14 cellular contexts compared by ENCODE assay signal in genomic region chr10:14563359-14563758, GRCh38.
DNase-seq lines count a peak whose midpoint lies in the region; ATAC-seq and TF ChIP-seq lines count a peak whose summit lies in the region.
"Had no signal": no experiment of that assay in that cellular context is flagged by ENCODE, and none has a peak within 500 bp of the region (broad histone marks: within the 10 kb centered on the region; RNA-seq: fewer than 3 reads in every experiment).

No MANE protein-coding gene starts in this region.

- no peaks in the 10 kb centered on the region for H4K20me1 ChIP-seq in hepatocyte (ENCODE audit: insufficient read depth, poor library complexity, severe bottlenecking)

- H3K9me3 ChIP-seq in T-helper 17 cell (ENCODE audit: control insufficient read depth, low read length, poor library complexity, severe bottlenecking) (no peaks in the 10 kb centered on the region), hepatocyte (ENCODE audit: low read depth) (no peaks in the 10 kb centered on the region), transverse colon (no peaks in the 10 kb centered on the region), BE2C (no peaks in the 10 kb centered on the region)
- H3K9me3 ChIP-seq: sigmoid colon had no signal

- H3K36me3 Mint-ChIP-seq in activated naive CD4-positive, alpha-beta T cell treated with anti-CD3 and anti-CD28 coated beads, Interleukin-2, amount 10 ng/mL, durations not matched to agents 7 days and 5 days: peaks cover 56% of the 10 kb centered on the region
- peaks cover 17% of the 10 kb centered on the region for H3K36me3 Mint-ChIP-seq in T-helper 17 cell (ENCODE audit: low read depth)

- DNase-seq in activated naive CD4-positive, alpha-beta T cell treated with anti-CD3 and anti-CD28 coated beads, Interleukin-2, amount 10 ng/mL, durations not matched to agents 7 days and 5 days: no peak
- DNase-seq in activated naive CD4-positive, alpha-beta T cell (lab: John Stamatoyannopoulos, UW): no peak
- DNase-seq in T-helper 17 cell: no peak
- no peak for DNase-seq in hepatocyte (ENCODE audit: low spot score)
- no peak for DNase-seq in transverse colon
- DNase-seq in BE2C: no peak
- DNase-seq: activated effector memory CD4-positive, alpha-beta T cell treated with anti-CD3 and anti-CD28 coated beads, Interleukin-2, amount 50 U/mL, for 16 hours; effector CD8-positive, alpha-beta T cell; NCI-H510A; nucleus accumbens; sigmoid colon; stimulated activated CD4-positive, alpha-beta T cell treated with anti-CD3 and anti-CD28 coated beads, Interleukin-4, amount 100 ng/mL, for 4 hours had no signal

- no peaks in the 10 kb centered on the region for H3K27me3 ChIP-seq in hepatocyte
- no peaks in the 10 kb centered on the region for H3K27me3 ChIP-seq in transverse colon
- no peaks in the 10 kb centered on the region for H3K27me3 ChIP-seq in BE2C
- H3K27me3 ChIP-seq: sigmoid colon had no signal

- no peak for ATAC-seq in T-helper 17 cell
- no peak for ATAC-seq in GM18505 (IDR thresholded peaks at IDR 0.05; ENCODE audit: unreplicated experiment)
- no peak for ATAC-seq in HG03442 (IDR thresholded peaks at IDR 0.05; ENCODE audit: unreplicated experiment)

- H3K27me3 Mint-ChIP-seq in activated naive CD4-positive, alpha-beta T cell treated with anti-CD3 and anti-CD28 coated beads, Interleukin-2, amount 10 ng/mL, durations not matched to agents 7 days and 5 days: no peaks in the 10 kb centered on the region
- H3K27me3 Mint-ChIP-seq in T-helper 17 cell: no peaks in the 10 kb centered on the region

- no peak overlapping the region for H2AFZ ChIP-seq in hepatocyte

- no peak overlapping the region for H3K4me2 ChIP-seq in hepatocyte

- no peaks in the 10 kb centered on the region for H3K9me2 ChIP-seq in hepatocyte (replicated peaks; ENCODE audit: insufficient read depth)

- no peak for TF ChIP-seq POLR2A in transverse colon (IDR thresholded peaks at IDR 0.05)
- TF ChIP-seq POLR2A in GM18505 (IDR thresholded peaks at IDR 0.05; ENCODE audit: borderline replicate concordance, extremely low read depth, insufficient read depth, insufficient read length): no peak

- WGBS in hepatocyte (ENCODE audit: low lambda C conversion rate, missing lambda C conversion rate): 90% methylated on average over 2 of the region's 2 CpGs
- 71 to 80% methylated on average over 2 of the region's 2 CpGs for WGBS in transverse colon (ENCODE audit: low coverage in 1 of 2), 2 donors

- peaks cover 93% of the 10 kb centered on the region for H3K79me2 ChIP-seq in hepatocyte

- TF ChIP-seq EP300 in transverse colon (IDR thresholded peaks at IDR 0.05; ENCODE audit: low read depth): no peak

- intact Hi-C loops in transverse colon (cut with DNase I; ENCODE audit: low total_unique reads): no loop called here

- H3K9me3 Mint-ChIP-seq in activated naive CD4-positive, alpha-beta T cell treated with anti-CD3 and anti-CD28 coated beads, Interleukin-2, amount 10 ng/mL, durations not matched to agents 7 days and 5 days: peaks cover 11% of the 10 kb centered on the region

- H3K4me3 ChIP-seq in hepatocyte: no peak overlapping the region
- no peak overlapping the region for H3K4me3 ChIP-seq in transverse colon
- no peak overlapping the region for H3K4me3 ChIP-seq in BE2C (ENCODE audit: low read depth, low read length)
- H3K4me3 ChIP-seq: sigmoid colon had no signal

- peak overlapping the region; percentile 69 for H3K4me3 Mint-ChIP-seq in activated naive CD4-positive, alpha-beta T cell treated with anti-CD3 and anti-CD28 coated beads, Interleukin-2, amount 10 ng/mL, durations not matched to agents 7 days and 5 days
- H3K4me3 Mint-ChIP-seq in T-helper 17 cell: peak overlapping the region; percentile 85

- no peaks in the 10 kb centered on the region for H3K36me3 ChIP-seq in hepatocyte (replicated peaks; ENCODE audit: insufficient read depth, low read depth)
- H3K36me3 ChIP-seq in transverse colon: no peaks in the 10 kb centered on the region
- H3K36me3 ChIP-seq in BE2C: peaks cover 11% of the 10 kb centered on the region

- CTCF ChIA-PET in activated naive CD4-positive, alpha-beta T cell treated with anti-CD3 and anti-CD28 coated beads, Interleukin-2, amount 10 ng/mL, durations not matched to agents 7 days and 5 days (lab: Charles Lee): interaction anchor here (1.1 to 4.1 kb wide), 3 partner anchors 15 to 260 kb away, joined by 3 to 18 read pairs (median 6); no protein-coding TSS in a partner anchor

- H3K4me1 Mint-ChIP-seq in activated naive CD4-positive, alpha-beta T cell treated with anti-CD3 and anti-CD28 coated beads, Interleukin-2, amount 10 ng/mL, durations not matched to agents 7 days and 5 days: peaks cover 91% of the 10 kb centered on the region
- H3K4me1 Mint-ChIP-seq in T-helper 17 cell: peaks cover 78% of the 10 kb centered on the region

- H3K27ac Mint-ChIP-seq in activated naive CD4-positive, alpha-beta T cell treated with anti-CD3 and anti-CD28 coated beads, Interleukin-2, amount 10 ng/mL, durations not matched to agents 7 days and 5 days: peak overlapping the region; percentile 97
- peak overlapping the region; percentile 99 for H3K27ac Mint-ChIP-seq in T-helper 17 cell

- TF ChIP-seq CTCF in hepatocyte (IDR thresholded peaks at IDR 0.05; ENCODE audit: poor library complexity) (no peak), transverse colon (IDR thresholded peaks at IDR 0.05) (no peak), BE2C (IDR thresholded peaks at IDR 0.05; ENCODE audit: low read depth, low read length) (no peak)

- peaks cover 9% of the 10 kb centered on the region for H3K4me1 ChIP-seq in hepatocyte (ENCODE audit: insufficient read depth)
- peaks cover 0 to 38% (median 7%) of the 10 kb centered on the region in 4 donors for H3K4me1 ChIP-seq in transverse colon
- no peaks in the 10 kb centered on the region for H3K4me1 ChIP-seq in BE2C
- H3K4me1 ChIP-seq: sigmoid colon had no signal

- H3K27ac ChIP-seq in hepatocyte: peak overlapping the region; percentile 1
- H3K27ac ChIP-seq in transverse colon: peak overlapping the region; percentile 4 to 32 (median 26)
- H3K27ac ChIP-seq: sigmoid colon had no signal

- in situ Hi-C loops in transverse colon (cut with MboI; ENCODE audit: low pct_ligation_motif_present in 1 of 4, low pct_unique_long_range_greater_than_20kb in 1 of 4, low sequenced_read_pairs in 3 of 4): no loop called here
